ENCODE assay signal across 15 cellular contexts in the genomic region with DNA sequence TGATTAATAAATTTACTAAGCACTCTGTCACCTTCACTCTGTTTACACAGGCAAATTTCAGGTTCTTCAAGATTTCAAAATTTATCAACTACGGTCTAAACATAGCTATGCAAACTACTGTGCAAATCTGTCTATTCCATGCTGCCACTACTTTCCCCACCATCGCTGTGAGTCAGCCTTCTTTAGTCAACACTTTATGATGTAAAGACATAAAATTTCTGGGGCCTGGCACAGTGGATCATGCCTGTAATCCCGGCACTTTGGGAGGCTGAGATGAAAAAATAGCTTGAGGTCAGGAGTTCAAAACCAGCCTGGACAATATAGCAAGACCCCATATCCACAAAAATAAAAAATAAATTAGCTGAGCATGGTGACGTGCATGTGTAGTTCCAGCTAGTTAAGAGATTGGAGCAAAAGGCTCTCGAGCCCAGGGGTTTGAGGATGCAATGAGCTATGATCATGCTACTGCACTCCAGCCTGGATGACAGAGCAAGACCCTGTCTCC. TPM values are rescaled to one million over a fixed set of nuclear protein-coding genes. Genes with fewer than 3 reads are reported as not detected.
DNase-seq lines count a peak whose midpoint lies in the region; ATAC-seq and TF ChIP-seq lines count a peak whose summit lies in the region.
"Had no signal": no experiment of that assay in that cellular context is flagged by ENCODE, and none has a peak within 500 bp of the region (broad histone marks: within the 10 kb centered on the region; RNA-seq: fewer than 3 reads in every experiment).

No MANE protein-coding gene starts in this region.

- no peak overlapping the region for H3K14ac ChIP-seq in mesenchymal stem cell (ENCODE audit: low read length in 2 of 2)

- H3K27me3 ChIP-seq in GM23248 (replicated peaks; ENCODE audit: insufficient read depth) (no peaks in the 10 kb centered on the region), RWPE2 (ENCODE audit: insufficient read depth, poor library complexity, severe bottlenecking) (no peaks in the 10 kb centered on the region), mesenchymal stem cell (ENCODE audit: control insufficient read depth in 1 of 2, insufficient read depth in 1 of 2, low read length in 2 of 2) (no peaks in the 10 kb centered on the region), tibial nerve (no peaks in the 10 kb centered on the region)
- H3K27me3 ChIP-seq: testis had no signal

- H3K4me3 ChIP-seq in GM23248, result no peak overlapping the region
- H3K4me3 ChIP-seq in RWPE2 (ENCODE audit: severe bottlenecking), result no peak overlapping the region
- no peak overlapping the region for H3K4me3 ChIP-seq in mesenchymal stem cell (ENCODE audit: insufficient read depth in 1 of 2, low read depth in 1 of 2, low read length in 2 of 2)
- no peak overlapping the region for H3K4me3 ChIP-seq in tibial nerve
- H3K4me3 ChIP-seq: coronary artery, testis had no signal

- no peak overlapping the region for H2BK120ac ChIP-seq in mesenchymal stem cell (ENCODE audit: low read depth, low read length)

- H3K36me3 ChIP-seq in GM23248 (ENCODE audit: low read depth), result no peaks in the 10 kb centered on the region
- H3K36me3 ChIP-seq in RWPE2 (ENCODE audit: low read depth), result no peaks in the 10 kb centered on the region
- H3K36me3 ChIP-seq in mesenchymal stem cell (ENCODE audit: control insufficient read depth in 1 of 2, insufficient read depth in 2 of 2, low read depth in 1 of 2, low read length in 2 of 2), result no peaks in the 10 kb centered on the region
- H3K36me3 ChIP-seq in tibial nerve, result no peaks in the 10 kb centered on the region

- H2BK12ac ChIP-seq in mesenchymal stem cell (ENCODE audit: low read length in 2 of 2), result no peak overlapping the region

- TF ChIP-seq POLR2A in tibial nerve (IDR thresholded peaks at IDR 0.05), result no peak

- TF ChIP-seq EP300 in tibial nerve (IDR thresholded peaks at IDR 0.05), result no peak

- H3K27ac ChIP-seq in GM23248, result no peak overlapping the region
- H3K27ac ChIP-seq in RWPE2 (ENCODE audit: poor library complexity, severe bottlenecking), result no peak overlapping the region
- H3K27ac ChIP-seq in mesenchymal stem cell (ENCODE audit: low read length, poor library complexity, severe bottlenecking), result no peak overlapping the region
- H3K27ac ChIP-seq in tibial nerve, result no peak overlapping the region
- H3K27ac ChIP-seq: coronary artery, testis had no signal

- H3K4ac ChIP-seq in mesenchymal stem cell (ENCODE audit: low read depth in 1 of 2, low read length in 2 of 2), result no peak overlapping the region

- TF ChIP-seq CTCF in RWPE2 (IDR thresholded peaks at IDR 0.05; ENCODE audit: poor library complexity, severe bottlenecking), result no peak
- TF ChIP-seq CTCF in tibial nerve (IDR thresholded peaks at IDR 0.05), result no peak
- no peak for TF ChIP-seq CTCF in GM10248 (IDR thresholded peaks at IDR 0.05; ENCODE audit: control extremely low read depth, extremely low read depth, low read depth, missing control alignments)

- 85 to 89% methylated on average over 5 of the region's 5 CpGs for WGBS in GM23248 (ENCODE audit: low coverage in 1 of 2, low lambda C conversion rate in 2 of 2, missing lambda C conversion rate in 2 of 2), 2 experiments
- 96% methylated on average over 5 of the region's 5 CpGs for WGBS in mesenchymal stem cell
- 91% methylated on average over 5 of the region's 5 CpGs for WGBS in tibial nerve, 2 donors

- H3F3A ChIP-seq in GM23248 (ENCODE audit: insufficient read depth), result no peaks in the 10 kb centered on the region; the same call in 1 of the 2 replicates

- H2AFZ ChIP-seq in GM23248 (no peak overlapping the region), mesenchymal stem cell (ENCODE audit: low read depth, low read length) (no peak overlapping the region)

- H3K4me1 ChIP-seq in GM23248 (ENCODE audit: insufficient read depth) (no peaks in the 10 kb centered on the region), RWPE2 (ENCODE audit: insufficient read depth, poor library complexity, severe bottlenecking) (no peaks in the 10 kb centered on the region), mesenchymal stem cell (ENCODE audit: control insufficient read depth, insufficient read depth, low read depth, low read length) (no peaks in the 10 kb centered on the region), tibial nerve (peaks cover 0 to 4% (median 0%) of the 10 kb centered on the region in 4 donors)
- H3K4me1 ChIP-seq: testis had no signal

- CTCF ChIA-PET in GM10248 (lab: Yijun Ruan, JAX), result interaction anchor here (0.8 to 1.9 kb wide), 4 partner anchors 9 to 20 kb away, joined by 4 read pairs; no protein-coding TSS in a partner anchor

- peaks cover 98% of the 10 kb centered on the region for H3K79me2 ChIP-seq in GM23248 (ENCODE audit: insufficient read depth)

- DNase-seq in SIG-M5 treated with dmso at 0.1 percent for 504 hours (lab: John Stamatoyannopoulos, UW; ENCODE audit: unreplicated experiment), result peak; percentile 3
- no peak for DNase-seq in SIG-M5 (lab: John Stamatoyannopoulos, UW)
- DNase-seq in GM23248, result peak; percentile 29
- DNase-seq in RWPE2 (ENCODE audit: low spot score), result no peak
- peak; percentile 17 for DNase-seq in mesenchymal stem cell
- no peak for DNase-seq in tibial nerve (ENCODE audit: low spot score in 2 of 2)
- no peak for DNase-seq in stimulated activated CD4-positive, alpha-beta T cell treated with anti-CD3 and anti-CD28 coated beads, Interleukin-2, amount 100 ng/mL, for 48 hours
- no peak for DNase-seq in GM10248 (ENCODE audit: extremely low spot score)
- DNase-seq: activated B cell treated with CpG ODN at 0.5 μM for 24 hours; activated T-cell treated with anti-CD3 and anti-CD28 coated beads, Interleukin-2, amount 50 U/mL, for 48 hours; CD8-positive, alpha-beta T cell; NCI-H2171 treated with DMSO at 0.1 percent for 48 hours; occipital lobe; testis had no signal

- no peak overlapping the region for H2AK5ac ChIP-seq in mesenchymal stem cell (ENCODE audit: low read length, severe bottlenecking)

- H3K9me3 ChIP-seq in GM23248 (ENCODE audit: low read depth) (no peaks in the 10 kb centered on the region), RWPE2 (ENCODE audit: severe bottlenecking) (peaks cover 3% of the 10 kb centered on the region), mesenchymal stem cell (ENCODE audit: control insufficient read depth, low read length) (no peaks in the 10 kb centered on the region), tibial nerve (no peaks in the 10 kb centered on the region)
- H3K9me3 ChIP-seq: testis had no signal

- H4K20me1 ChIP-seq in GM23248 (ENCODE audit: insufficient read depth), result peaks cover 9% of the 10 kb centered on the region; the same call in 1 of the 2 replicates

- peak; percentile 78 for ATAC-seq in RWPE2 (ENCODE audit: low read depth)
- ATAC-seq: CD8-positive, alpha-beta T cell had no signal

- POLR2A ChIA-PET in GM10248 (lab: Yijun Ruan, JAX), result no interaction called here

- no peaks in the 10 kb centered on the region for H3K9me2 ChIP-seq in GM23248 (ENCODE audit: insufficient read depth)

- H3K18ac ChIP-seq in mesenchymal stem cell (ENCODE audit: low read depth in 1 of 2, low read length in 2 of 2), result no peak overlapping the region

- H2BK5ac ChIP-seq in mesenchymal stem cell (ENCODE audit: low read depth, low read length, poor library complexity, severe bottlenecking), result no peak overlapping the region

- H3K79me1 ChIP-seq in mesenchymal stem cell (replicated peaks; ENCODE audit: low read length, poor library complexity, severe bottlenecking), result peaks cover 13% of the 10 kb centered on the region

- H4K91ac ChIP-seq in mesenchymal stem cell (ENCODE audit: low read length), result no peak overlapping the region

- H3K9ac ChIP-seq in GM23248 (no peak overlapping the region), mesenchymal stem cell (ENCODE audit: low read length) (no peak overlapping the region)

- no peak overlapping the region for H2BK15ac ChIP-seq in mesenchymal stem cell (ENCODE audit: low read depth, poor library complexity, severe bottlenecking)

- H3K4me2 ChIP-seq in GM23248 (ENCODE audit: unreplicated experiment) (no peak overlapping the region), mesenchymal stem cell (ENCODE audit: low read length, poor library complexity, severe bottlenecking) (no peak overlapping the region)

- H4K8ac ChIP-seq in mesenchymal stem cell (ENCODE audit: low read length), result no peak overlapping the region

- in situ Hi-C loops in GM23248 (cut with MboI), result no loop called here

- no peak overlapping the region for H3K23ac ChIP-seq in mesenchymal stem cell (ENCODE audit: low read length in 2 of 2)

RNA-seq across cellular contexts. Expression of gene CNOT4, which starts 42.6 kb away (rescaled TPM):
- total RNA-seq in GM23248 (2014; rRNA removed; shearing (Covaris generic)), result 6.7 and 9.1 TPM in 2 replicates
- 18.2 and 18.4 TPM in 2 replicates for polyA plus RNA-seq in GM23248 (2016; fragmentation: Nextera tagmentation; extraction: Ambion mirVana)
- polyA plus RNA-seq in mesenchymal stem cell (2013, experiment 1 of 2), result 21.2 TPM
- 19.9 TPM for polyA plus RNA-seq in mesenchymal stem cell (2013, experiment 2 of 2)
- total RNA-seq in tibial nerve, result 10 to 100 TPM; 16.8 to 26.0 (median 20.0) TPM

Comparison
In these comparisons a context has a peak if more than half of its experiments do, and no peak if none do; other contexts are left out.
1. DNase-seq: peak in SIG-M5 treated with dmso at 0.1 percent for 504 hours (single experiment), GM23248 (single experiment) and mesenchymal stem cell (single experiment); none in SIG-M5 (single experiment), RWPE2 (single experiment), tibial nerve (0 of 2), stimulated activated CD4-positive, alpha-beta T cell treated with anti-CD3 and anti-CD28 coated beads, Interleukin-2, amount 100 ng/mL, for 48 hours (0 of 2) and GM10248 (single experiment).